In the genomic region with DNA sequence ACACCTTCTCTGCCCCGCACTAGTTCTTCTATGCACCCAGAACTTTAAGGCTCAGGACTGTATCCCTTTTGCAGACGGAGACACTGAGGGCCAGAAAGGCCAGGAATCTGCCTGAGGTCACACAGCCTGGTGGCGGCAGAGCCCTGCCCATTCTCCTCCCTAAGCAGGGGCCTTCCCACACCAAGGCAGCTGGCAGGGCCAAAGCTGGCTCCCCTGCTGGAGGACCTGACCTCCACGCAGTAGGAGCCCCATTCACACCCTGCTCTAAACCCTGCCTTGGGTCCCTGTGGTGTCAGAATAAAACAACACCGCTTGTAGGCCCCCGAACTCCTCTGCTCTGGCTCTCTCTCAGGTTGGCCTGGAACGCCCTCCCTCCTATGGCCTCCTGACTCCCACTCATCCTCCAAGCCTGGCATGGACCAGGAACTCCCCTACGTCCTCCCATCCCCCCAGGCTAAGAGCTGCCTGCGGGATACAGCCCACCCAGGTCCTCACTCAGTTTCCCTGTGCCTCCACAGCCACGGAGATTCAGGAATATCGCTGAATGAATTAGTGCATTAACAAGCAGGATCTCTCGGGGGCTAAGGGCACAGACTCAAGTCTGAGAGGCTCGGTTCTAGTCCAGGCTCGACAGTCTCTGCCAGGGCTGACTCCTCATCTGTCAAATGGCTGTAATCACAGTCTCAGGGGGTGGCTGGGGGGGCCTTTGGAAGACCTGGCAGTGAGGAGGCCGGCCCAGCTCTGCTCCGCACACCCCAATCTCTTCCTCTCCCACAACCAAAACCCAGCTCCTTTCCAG, we compare ENCODE assay signal across 10 cellular contexts. TPM values are rescaled to one million over a fixed set of nuclear protein-coding genes. Genes with fewer than 3 reads are reported as not detected.
A peak's percentile ranks its signal among the peaks of the same experiment; 100 is the strongest.
DNase-seq lines count a peak whose midpoint lies in the region; ATAC-seq, FAIRE-seq and TF ChIP-seq lines count a peak whose summit lies in the region.
"Had no signal": no experiment of that assay in that cellular context is flagged by ENCODE, and none has a peak within 500 bp of the region (broad histone marks: within the 10 kb centered on the region; RNA-seq: fewer than 3 reads in every experiment).

No MANE protein-coding gene starts in this region.

- H2AFZ ChIP-seq in GM23338: no peak overlapping the region

- H3K4me1 Mint-ChIP-seq in GM23338: peaks cover 18% of the 10 kb centered on the region
- peaks cover 22 to 57% of the 10 kb centered on the region in 2 donors for H3K4me1 Mint-ChIP-seq in stimulated activated naive B cell treated with anti-CD40 and anti-IgM and Interleukin-4, amounts not matched to agents 10 μg/mL and 1 μg/mL and 100 μg/mL, for 72 hours

- TF ChIP-seq CTCF in GM23338 (conservative IDR thresholded peaks at IDR 0.05; ENCODE audit: low read depth in 2 of 2) (no peak), liver (IDR thresholded peaks at IDR 0.05; ENCODE audit: low read depth, low read length, missing input control) (no peak)

- no peak for ATAC-seq in GM23338
- ATAC-seq in stimulated activated naive B cell treated with anti-CD40 and anti-IgM and Interleukin-4, amounts not matched to agents 10 μg/mL and 1 μg/mL and 100 μg/mL, for 72 hours (replicated peaks): no peak
- ATAC-seq in HG02970 (IDR thresholded peaks at IDR 0.05; ENCODE audit: low FRiP score, unreplicated experiment): no peak

- peak overlapping the region; percentile 62; the same call in 1 of the 2 replicates for H3K27ac Mint-ChIP-seq in GM23338
- H3K27ac Mint-ChIP-seq in stimulated activated naive B cell treated with anti-CD40 and anti-IgM and Interleukin-4, amounts not matched to agents 10 μg/mL and 1 μg/mL and 100 μg/mL, for 72 hours: peak overlapping the region; percentile 60

- H3F3A ChIP-seq in GM23338 (replicated peaks; ENCODE audit: low read depth): peaks cover 19% of the 10 kb centered on the region

- peaks cover 6% of the 10 kb centered on the region for H3K79me2 ChIP-seq in GM23338 (replicated peaks; ENCODE audit: insufficient read depth)

- no peak for FAIRE-seq in H54 (lab: Jason Lieb, UNC)

- 41% methylated on average over 16 of the region's 16 CpGs for WGBS in liver

- TF ChIP-seq POLR2A in H54 (IDR thresholded peaks at IDR 0.05; ENCODE audit: low read depth, low read length): no peak

- H3K36me3 Mint-ChIP-seq in GM23338 (ENCODE audit: low read depth): peaks cover 40% of the 10 kb centered on the region
- peaks cover 55 to 60% of the 10 kb centered on the region in 2 donors for H3K36me3 Mint-ChIP-seq in stimulated activated naive B cell treated with anti-CD40 and anti-IgM and Interleukin-4, amounts not matched to agents 10 μg/mL and 1 μg/mL and 100 μg/mL, for 72 hours

- H3K9ac ChIP-seq in liver (ENCODE audit: low read depth in 1 of 2, low read length in 2 of 2): peak overlapping the region; percentile 32 to 42

- peak overlapping the region; percentile 91 for H3K27ac ChIP-seq in GM23338 (ENCODE audit: low read depth)
- H3K27ac ChIP-seq in caudate nucleus (ENCODE audit: low read depth, low read length): peak overlapping the region; percentile 82
- H3K27ac ChIP-seq in liver (ENCODE audit: low read depth in 1 of 2, low read length in 2 of 2): peak overlapping the region; percentile 91 to 93
- H3K27ac ChIP-seq: SJCRH30 had no signal

- peaks cover 29% of the 10 kb centered on the region for H3K36me3 ChIP-seq in GM23338 (ENCODE audit: insufficient read depth)
- H3K36me3 ChIP-seq in liver (ENCODE audit: control insufficient read depth in 4 of 4, insufficient read depth in 3 of 4, low read depth in 1 of 4, low read length in 3 of 4): peaks cover 19 to 40% (median 31%) of the 10 kb centered on the region in 4 donors

- no peaks in the 10 kb centered on the region for H3K9me3 Mint-ChIP-seq in GM23338
- peaks cover 0 to 11% of the 10 kb centered on the region in 2 donors for H3K9me3 Mint-ChIP-seq in stimulated activated naive B cell treated with anti-CD40 and anti-IgM and Interleukin-4, amounts not matched to agents 10 μg/mL and 1 μg/mL and 100 μg/mL, for 72 hours

- H3K4me1 ChIP-seq in GM23338 (ENCODE audit: insufficient read depth) (peaks cover 24% of the 10 kb centered on the region), liver (ENCODE audit: control insufficient read depth in 4 of 4, insufficient read depth in 4 of 4, low read length in 3 of 4) (peaks cover 0 to 28% (median 25%) of the 10 kb centered on the region in 4 donors)

- H3K4me3 ChIP-seq in GM23338 (peak overlapping the region; percentile 46), liver (ENCODE audit: low read depth in 1 of 3, low read length in 3 of 3) (peak overlapping the region; percentile 52 to 80 (median 66))
- H3K4me3 ChIP-seq: SJCRH30 had no signal

- peaks cover 5% of the 10 kb centered on the region for H3K27me3 Mint-ChIP-seq in GM23338 (ENCODE audit: insufficient read depth, low read depth, poor library complexity)
- no peaks in the 10 kb centered on the region for H3K27me3 Mint-ChIP-seq in stimulated activated naive B cell treated with anti-CD40 and anti-IgM and Interleukin-4, amounts not matched to agents 10 μg/mL and 1 μg/mL and 100 μg/mL, for 72 hours

- no peak for TF ChIP-seq RAD21 in liver (IDR thresholded peaks at IDR 0.05)

- peak overlapping the region; percentile 26; the same call in 2 of the 3 replicates for H3K4me3 Mint-ChIP-seq in GM23338
- peak overlapping the region; percentile 62 to 64 for H3K4me3 Mint-ChIP-seq in stimulated activated naive B cell treated with anti-CD40 and anti-IgM and Interleukin-4, amounts not matched to agents 10 μg/mL and 1 μg/mL and 100 μg/mL, for 72 hours

- H3K4me2 ChIP-seq in GM23338: peak overlapping the region; percentile 78

- peaks cover 0 to 6% (median 5%) of the 10 kb centered on the region in 4 donors for H3K9me3 ChIP-seq in liver (ENCODE audit: control insufficient read depth in 4 of 4, low read length in 3 of 4)

- peaks cover 12% of the 10 kb centered on the region; the same call in 1 of the 2 replicates for H4K20me1 ChIP-seq in GM23338 (replicated peaks; ENCODE audit: insufficient read depth)

- DNase-seq in GM23338 (ENCODE audit: low spot score) (no peak), caudate nucleus (lab: John Stamatoyannopoulos, UW) (no peak), pons (ENCODE audit: low spot score) (no peak), H54 (ENCODE audit: insufficient read length, low spot score) (no peak)
- DNase-seq in stimulated activated naive B cell treated with anti-CD40 and anti-IgM and Interleukin-4, amounts not matched to agents 10 μg/mL and 1 μg/mL and 100 μg/mL, for 72 hours: no peak
- no peak for DNase-seq in stimulated activated CD4-positive, alpha-beta T cell treated with anti-CD3 and anti-CD28 coated beads, Interleukin-1b, Interleukin-23, amount 100 ng/mL, for 48 hours
- DNase-seq: NCI-H2107 had no signal

- no peaks in the 10 kb centered on the region for H3K9me2 ChIP-seq in GM23338 (ENCODE audit: insufficient read depth)

- peaks cover 5% of the 10 kb centered on the region; the same call in 1 of the 2 replicates for H3K27me3 ChIP-seq in GM23338 (ENCODE audit: insufficient read depth)
- H3K27me3 ChIP-seq in liver (ENCODE audit: control insufficient read depth in 4 of 4, insufficient read depth in 4 of 4, low read length in 3 of 4): no peaks in the 10 kb centered on the region
- H3K27me3 ChIP-seq: SJCRH30 had no signal

TF ChIP-seq in GM23338, 12 proteins besides CTCF, POLR2A, EP300 and RAD21 (continues in another document):
- no peak for TF ChIP-seq ZNF331 (CRISPR knock-in tag; IDR thresholded peaks at IDR 0.05; ENCODE audit: low read depth)

TF ChIP-seq in liver, 16 proteins besides CTCF, POLR2A, EP300 and RAD21 (continues in another document):
- TF ChIP-seq, protein P1, sequence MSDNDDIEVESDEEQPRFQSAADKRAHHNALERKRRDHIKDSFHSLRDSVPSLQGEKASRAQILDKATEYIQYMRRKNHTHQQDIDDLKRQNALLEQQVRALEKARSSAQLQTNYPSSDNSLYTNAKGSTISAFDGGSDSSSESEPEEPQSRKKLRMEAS (IDR thresholded peaks at IDR 0.05): no peak
- no peak for TF ChIP-seq JUND (IDR thresholded peaks at IDR 0.05)
- no peak for TF ChIP-seq EGR1 (IDR thresholded peaks at IDR 0.05; ENCODE audit: low read depth in 2 of 2)
- no peak for TF ChIP-seq GABPA (IDR thresholded peaks at IDR 0.05 in 1 of 2, conservative IDR thresholded peaks at IDR 0.05 in 1 of 2)
- no peak for TF ChIP-seq FOXA2 (IDR thresholded peaks at IDR 0.05)
- no peak for TF ChIP-seq RXRA (IDR thresholded peaks at IDR 0.05)

RNA-seq across cellular contexts. Expression of a gene that starts 2.8 kb away (rescaled TPM):
- 39.2 and 46.3 TPM in 2 replicates for total RNA-seq in GM23338 (2014; rRNA removed; shearing (Covaris generic))
- polyA plus RNA-seq in GM23338 (2016; fragmentation: Nextera tagmentation; extraction: Ambion mirVana) (20.7 and 21.5 TPM in 2 replicates), liver (10 to 100 TPM; 22.5 to 40.4 TPM)
- 10 to 100 TPM; 26.9 to 37.7 TPM for total RNA-seq in liver

RNA-seq across cellular contexts. Expression of a gene that starts 19.1 kb away (rescaled TPM):
- total RNA-seq in GM23338 (2014; rRNA removed; shearing (Covaris generic)): 6.7 and 16.2 TPM in 2 replicates
- polyA plus RNA-seq in GM23338 (2016; fragmentation: Nextera tagmentation; extraction: Ambion mirVana) (35.5 and 36.3 TPM in 2 replicates), liver (10 to 100 TPM; 40.4 to 78.3 TPM)
- total RNA-seq in liver: 10 to 100 TPM; 10.6 to 18.7 TPM

RNA-seq across cellular contexts. Expression of a gene that starts 20.2 kb away (rescaled TPM):
- total RNA-seq in GM23338 (2014; rRNA removed; shearing (Covaris generic)): 35.3 and 39.1 TPM in 2 replicates
- polyA plus RNA-seq in GM23338 (2016; fragmentation: Nextera tagmentation; extraction: Ambion mirVana) (7.9 and 8.1 TPM in 2 replicates), liver (10 to 100 TPM in 1 of 2 donors, 1 to 10 TPM in 1; 2.5 to 10.6 TPM)
- 10 to 100 TPM in 1 of 2 donors, 1 to 10 TPM in 1; 4.5 to 83.7 TPM for total RNA-seq in liver

RNA-seq across cellular contexts. Expression of a gene that starts 34.0 kb away (rescaled TPM):
- 7.5 and 13.4 TPM in 2 replicates for total RNA-seq in GM23338 (2014; rRNA removed; shearing (Covaris generic))
- polyA plus RNA-seq in GM23338 (2016; fragmentation: Nextera tagmentation; extraction: Ambion mirVana) (19.5 and 25.1 TPM in 2 replicates), liver (under 1 TPM; 0.06 to 0.40 TPM)
- 1 to 10 TPM in 1 of 2 donors, under 1 TPM in 1; 0.59 to 1.5 TPM for total RNA-seq in liver

RNA-seq across cellular contexts. Expression of a gene that starts 41.1 kb away (rescaled TPM):
- 29.0 and 36.6 TPM in 2 replicates for total RNA-seq in GM23338 (2014; rRNA removed; shearing (Covaris generic))
- 92.2 and 92.4 TPM in 2 replicates for polyA plus RNA-seq in GM23338 (2016; fragmentation: Nextera tagmentation; extraction: Ambion mirVana)
- 10 to 100 TPM in 1 of 2 donors, 1 to 10 TPM in 1; 9.3 to 22.0 TPM for total RNA-seq in liver
- polyA plus RNA-seq in liver: 10 to 100 TPM; 22.0 to 25.0 TPM
